Comparison of ENCODE assay signal across 14 cellular contexts in genomic region chr13:29937379-29937778, GRCh38.
DNase-seq lines count a peak whose midpoint lies in the region; ATAC-seq, FAIRE-seq and TF ChIP-seq lines count a peak whose summit lies in the region.
"Had no signal": no experiment of that assay in that cellular context is flagged by ENCODE, and none has a peak within 500 bp of the region (broad histone marks: within the 10 kb centered on the region; RNA-seq: fewer than 3 reads in every experiment).

No MANE protein-coding gene starts in this region.

- no peaks in the 10 kb centered on the region for H3K9me3 Mint-ChIP-seq in activated T-cell treated with anti-CD3 and anti-CD28 coated beads, Interleukin-2, amount 50 U/mL, for 72 hours
- no peaks in the 10 kb centered on the region for H3K9me3 Mint-ChIP-seq in activated T-cell treated with anti-CD3 and anti-CD28 coated beads, Interleukin-2, amount 50 U/mL, for 24 hours
- H3K9me3 Mint-ChIP-seq in CD4-positive, alpha-beta T cell = no peaks in the 10 kb centered on the region
- no peaks in the 10 kb centered on the region for H3K9me3 Mint-ChIP-seq in naive thymus-derived CD4-positive, alpha-beta T cell

- peaks cover 38 to 43% of the 10 kb centered on the region in 2 donors for H3K4me1 ChIP-seq in naive thymus-derived CD4-positive, alpha-beta T cell (ENCODE audit: control insufficient read depth in 2 of 2, insufficient read depth in 2 of 2, low read length in 2 of 2)
- H3K4me1 ChIP-seq: SJSA1 had no signal

- TF ChIP-seq CTCF in CD4-positive, alpha-beta T cell (IDR thresholded peaks at IDR 0.05) = no peak

- H3K9me3 ChIP-seq in CD4-positive, alpha-beta T cell (ENCODE audit: control insufficient read depth, low read length) = no peaks in the 10 kb centered on the region
- no peaks in the 10 kb centered on the region for H3K9me3 ChIP-seq in naive thymus-derived CD4-positive, alpha-beta T cell (ENCODE audit: control insufficient read depth in 2 of 3, low read length in 3 of 3)
- H3K9me3 ChIP-seq: SJSA1 had no signal

- H3K27ac Mint-ChIP-seq in activated T-cell treated with anti-CD3 and anti-CD28 coated beads, Interleukin-2, amount 50 U/mL, for 72 hours = peak overlapping the region; percentile 36
- no peak overlapping the region for H3K27ac Mint-ChIP-seq in activated T-cell treated with anti-CD3 and anti-CD28 coated beads, Interleukin-2, amount 50 U/mL, for 24 hours
- peak overlapping the region; percentile 93 for H3K27ac Mint-ChIP-seq in CD4-positive, alpha-beta T cell
- peak overlapping the region; percentile 81 to 96 (median 93) for H3K27ac Mint-ChIP-seq in naive thymus-derived CD4-positive, alpha-beta T cell

- peak overlapping the region in 1 of 2 donors; percentile 89 for H3K4me3 Mint-ChIP-seq in activated T-cell treated with anti-CD3 and anti-CD28 coated beads, Interleukin-2, amount 50 U/mL, for 72 hours
- H3K4me3 Mint-ChIP-seq in activated T-cell treated with anti-CD3 and anti-CD28 coated beads, Interleukin-2, amount 50 U/mL, for 24 hours = no peak overlapping the region
- peak overlapping the region; percentile 90 for H3K4me3 Mint-ChIP-seq in CD4-positive, alpha-beta T cell
- peak overlapping the region; percentile 22 to 95 (median 91) for H3K4me3 Mint-ChIP-seq in naive thymus-derived CD4-positive, alpha-beta T cell

- H3K36me3 Mint-ChIP-seq in activated T-cell treated with anti-CD3 and anti-CD28 coated beads, Interleukin-2, amount 50 U/mL, for 72 hours (ENCODE audit: insufficient read depth in 2 of 2) = no peaks in the 10 kb centered on the region
- no peaks in the 10 kb centered on the region for H3K36me3 Mint-ChIP-seq in activated T-cell treated with anti-CD3 and anti-CD28 coated beads, Interleukin-2, amount 50 U/mL, for 24 hours (ENCODE audit: low read depth)
- H3K36me3 Mint-ChIP-seq in CD4-positive, alpha-beta T cell (ENCODE audit: low read depth) = peaks cover under 1% of the 10 kb centered on the region
- H3K36me3 Mint-ChIP-seq in naive thymus-derived CD4-positive, alpha-beta T cell = peaks cover 0 to 5% (median 0%) of the 10 kb centered on the region in 5 donors

- H3K4me3 ChIP-seq in naive thymus-derived CD4-positive, alpha-beta T cell (ENCODE audit: low read length) = peak overlapping the region; percentile 4
- H3K4me3 ChIP-seq: SJSA1 had no signal

- CTCF ChIA-PET in CD4-positive, alpha-beta T cell (lab: Charles Lee) = interaction anchor here (0.6 to 3.4 kb wide), 6 partner anchors 13 to 321 kb away, joined by 3 to 19 read pairs (median 6); no protein-coding TSS in a partner anchor
- CTCF ChIA-PET in naive thymus-derived CD4-positive, alpha-beta T cell (lab: Charles Lee) = interaction anchor here (0.8 to 6.2 kb wide), 7 partner anchors 13 to 182 kb away, joined by 3 to 100 read pairs (median 30); no protein-coding TSS in a partner anchor

- no peaks in the 10 kb centered on the region for H3K27me3 Mint-ChIP-seq in activated T-cell treated with anti-CD3 and anti-CD28 coated beads, Interleukin-2, amount 50 U/mL, for 72 hours (ENCODE audit: low read depth)
- no peaks in the 10 kb centered on the region for H3K27me3 Mint-ChIP-seq in activated T-cell treated with anti-CD3 and anti-CD28 coated beads, Interleukin-2, amount 50 U/mL, for 24 hours
- no peaks in the 10 kb centered on the region for H3K27me3 Mint-ChIP-seq in CD4-positive, alpha-beta T cell
- no peaks in the 10 kb centered on the region for H3K27me3 Mint-ChIP-seq in naive thymus-derived CD4-positive, alpha-beta T cell

- intact Hi-C loops in CD4-positive, alpha-beta T cell (cut with DNase I, micrococcal nuclease) = loop anchor here (2.0 to 10.0 kb wide), 6 partner anchors 45 to 175 kb away; no protein-coding TSS in a partner anchor
- intact Hi-C loops in naive thymus-derived CD4-positive, alpha-beta T cell (cut with micrococcal nuclease) = loop anchor here (5.0 to 10.0 kb wide), 5 partner anchors 35 to 530 kb away; partner anchors contain the start of genes HMGB1 (in 1 of the 2) and SLC7A1 (in 1 of the 2)

- DNase-seq in activated T-cell treated with anti-CD3 and anti-CD28 coated beads, Interleukin-2, amount 50 U/mL, for 72 hours = no peak
- no peak for DNase-seq in activated T-cell treated with anti-CD3 and anti-CD28 coated beads, Interleukin-2, amount 50 U/mL, for 24 hours
- no peak for DNase-seq in CD4-positive, alpha-beta T cell
- no peak for DNase-seq in GM19239 (ENCODE audit: insufficient read length, low spot score)
- no peak for DNase-seq in naive thymus-derived CD4-positive, alpha-beta T cell
- no peak for DNase-seq in DMS53 (lab: John Stamatoyannopoulos, UW)
- DNase-seq in NCI-H2081 treated with DMSO at 0.1 percent for 48 hours (lab: John Stamatoyannopoulos, UW) = no peak
- DNase-seq: DMS153, EL, NCI-H1048, NCI-H1436 treated with DMSO at 0.1 percent for 48 hours, NCI-H2081, NCI-H2227 treated with DMSO at 0.1 percent for 48 hours had no signal

- H3K36me3 ChIP-seq in naive thymus-derived CD4-positive, alpha-beta T cell (ENCODE audit: control insufficient read depth in 2 of 3, insufficient read depth in 3 of 3, low read length in 3 of 3) = no peaks in the 10 kb centered on the region
- H3K36me3 ChIP-seq: SJSA1 had no signal

- peaks cover 42% of the 10 kb centered on the region for H3K4me1 Mint-ChIP-seq in activated T-cell treated with anti-CD3 and anti-CD28 coated beads, Interleukin-2, amount 50 U/mL, for 72 hours (ENCODE audit: low read depth)
- peaks cover 44% of the 10 kb centered on the region for H3K4me1 Mint-ChIP-seq in activated T-cell treated with anti-CD3 and anti-CD28 coated beads, Interleukin-2, amount 50 U/mL, for 24 hours (ENCODE audit: low read depth)
- H3K4me1 Mint-ChIP-seq in CD4-positive, alpha-beta T cell (ENCODE audit: low read depth) = peaks cover 79% of the 10 kb centered on the region
- peaks cover 34 to 54% (median 52%) of the 10 kb centered on the region in 7 donors for H3K4me1 Mint-ChIP-seq in naive thymus-derived CD4-positive, alpha-beta T cell

- POLR2A ChIA-PET in CD4-positive, alpha-beta T cell (lab: Charles Lee) = interaction anchor here (2.0 to 9.2 kb wide), 7 partner anchors 13 to 178 kb away, joined by 9 to 184 read pairs (median 33); partner anchors contain the start of gene UBL3
- POLR2A ChIA-PET in naive thymus-derived CD4-positive, alpha-beta T cell (lab: Charles Lee) = interaction anchor here (0.6 to 6.3 kb wide), 5 partner anchors 17 to 176 kb away, joined by 7 to 114 read pairs (median 44); partner anchors contain the start of gene UBL3

- peak; percentile 8 for FAIRE-seq in GM19239 (lab: Jason Lieb, UNC)

- no peaks in the 10 kb centered on the region for H3K27me3 ChIP-seq in CD4-positive, alpha-beta T cell (ENCODE audit: control insufficient read depth, insufficient read depth, low read length)
- H3K27me3 ChIP-seq in naive thymus-derived CD4-positive, alpha-beta T cell (ENCODE audit: control insufficient read depth in 2 of 2, insufficient read depth in 2 of 2, low read length in 2 of 2) = no peaks in the 10 kb centered on the region
- H3K27me3 ChIP-seq: SJSA1 had no signal

- no peak for ATAC-seq in activated T-cell treated with anti-CD3 and anti-CD28 coated beads, Interleukin-2, amount 50 U/mL, for 72 hours (replicated peaks in 1 of 2)
- ATAC-seq in CD4-positive, alpha-beta T cell (ENCODE audit: poor library complexity) = no peak
- ATAC-seq in naive thymus-derived CD4-positive, alpha-beta T cell = no peak

- peak overlapping the region; percentile 34 for H3K27ac ChIP-seq in CD4-positive, alpha-beta T cell (ENCODE audit: low read depth, low read length)
- peak overlapping the region; percentile 71 for H3K27ac ChIP-seq in naive thymus-derived CD4-positive, alpha-beta T cell (ENCODE audit: low read depth, low read length)
- H3K27ac ChIP-seq: SJSA1 had no signal
